ENCODE assay signal across 29 cellular contexts in genomic region chr3:175214210-175214609, GRCh38.
DNase-seq lines count a peak whose midpoint lies in the region; TF ChIP-seq lines count a peak whose summit lies in the region.
"Had no signal": no experiment of that assay in that cellular context is flagged by ENCODE, and none has a peak within 500 bp of the region (broad histone marks: within the 10 kb centered on the region; RNA-seq: fewer than 3 reads in every experiment).

No MANE protein-coding gene starts in this region.

- H3K4me2 ChIP-seq in neural cell (ENCODE audit: low read length), result no peak overlapping the region
- H3K4me2 ChIP-seq: A549; BLaER1; BLaER1 treated with 17β-estradiol and CSF1 and Interleukin-3, amounts not matched to agents 10 nM and 100 nM had no signal

- no peak overlapping the region for H2AFZ ChIP-seq in neural cell (ENCODE audit: low read depth, low read length)

- H3F3A ChIP-seq in neural cell (ENCODE audit: insufficient read depth, low read length, poor library complexity, severe bottlenecking), result no peaks in the 10 kb centered on the region

- CTCF ChIA-PET in HEK293T (lab: Yijun Ruan, JAX), result no interaction called here

- no peaks in the 10 kb centered on the region for H3K9me3 ChIP-seq in neural cell (ENCODE audit: low read length)
- H3K9me3 ChIP-seq: A549; BE2C; BLaER1; BLaER1 treated with 17β-estradiol and CSF1 and Interleukin-3, amounts not matched to agents 10 nM and 100 nM; Caco-2 had no signal

- no peaks in the 10 kb centered on the region for H3K79me2 ChIP-seq in neural cell (replicated peaks; ENCODE audit: insufficient read depth, low read length)

- DNase-seq in HEK293T (ENCODE audit: extremely low spot score), result no peak
- no peak for DNase-seq in C1 segment of cervical spinal cord (lab: John Stamatoyannopoulos, UW)
- DNase-seq in coronary artery (ENCODE audit: low spot score), result no peak
- no peak for DNase-seq in OCI-M1 (lab: John Stamatoyannopoulos, UW)
- DNase-seq: 8988T; ACHN; AML-193; BE2C; Caco-2; Calu3; CD4-positive, alpha-beta memory T cell; CD4-positive, alpha-beta T cell; CD4-positive, CD25-positive, alpha-beta regulatory T cell; CD8-positive, alpha-beta memory T cell; CD8-positive, alpha-beta T cell; COR-L47; DMS 273 treated with DMSO at 0.1 percent for 48 hours; DMS153; DMS53; DMS79; DMS79 treated with DMSO at 0.1 percent for 48 hours; DND-41; EL had no signal

- TF ChIP-seq RAD21 in neural cell (conservative IDR thresholded peaks at IDR 0.05), result no peak

- POLR2A ChIA-PET in HEK293T (lab: Yijun Ruan, JAX), result no interaction called here

- H4K20me1 ChIP-seq in neural cell (ENCODE audit: insufficient read depth), result no peaks in the 10 kb centered on the region
- H4K20me1 ChIP-seq: BLaER1; BLaER1 treated with 17β-estradiol and CSF1 and Interleukin-3, amounts not matched to agents 10 nM and 100 nM had no signal

- TF ChIP-seq EP300 in neural cell (conservative IDR thresholded peaks at IDR 0.05; ENCODE audit: poor library complexity, severe bottlenecking), result peak; percentile 77

- no peak overlapping the region for H3K9ac ChIP-seq in neural cell (ENCODE audit: low read length)
- H3K9ac ChIP-seq: BLaER1; BLaER1 treated with 17β-estradiol and CSF1 and Interleukin-3, amounts not matched to agents 10 nM and 100 nM had no signal

- H3K27me3 ChIP-seq in neural cell (ENCODE audit: insufficient read depth, low read depth, low read length), result no peaks in the 10 kb centered on the region
- H3K27me3 ChIP-seq: BE2C; BLaER1; BLaER1 treated with 17β-estradiol and CSF1 and Interleukin-3, amounts not matched to agents 10 nM and 100 nM had no signal

- H3K4me3 ChIP-seq in neural cell (ENCODE audit: low read length), result no peak overlapping the region
- H3K4me3 ChIP-seq in coronary artery, result no peak overlapping the region
- H3K4me3 ChIP-seq: A549; BLaER1; BLaER1 treated with 17β-estradiol and CSF1 and Interleukin-3, amounts not matched to agents 10 nM and 100 nM had no signal

- TF ChIP-seq CTCF in 22Rv1 (IDR thresholded peaks at IDR 0.05) (no peak), neural cell (IDR thresholded peaks at IDR 0.05; ENCODE audit: poor library complexity, severe bottlenecking) (no peak), coronary artery (IDR thresholded peaks at IDR 0.05) (no peak)

- H3K9me2 ChIP-seq in neural cell (ENCODE audit: insufficient read depth, low read length), result no peaks in the 10 kb centered on the region

- H3K27ac ChIP-seq in 22Rv1 (peak overlapping the region; percentile 85), neural cell (ENCODE audit: low read length) (no peak overlapping the region), coronary artery (no peak overlapping the region)
- H3K27ac ChIP-seq: A549; BLaER1; BLaER1 treated with 17β-estradiol and CSF1 and Interleukin-3, amounts not matched to agents 10 nM and 100 nM; C4-2B had no signal

- H3K36me3 ChIP-seq in neural cell (ENCODE audit: insufficient read depth, low read length), result no peaks in the 10 kb centered on the region
- H3K36me3 ChIP-seq: BE2C; BLaER1; BLaER1 treated with 17β-estradiol and CSF1 and Interleukin-3, amounts not matched to agents 10 nM and 100 nM had no signal

TF ChIP-seq in HEK293T, 16 proteins besides CTCF, POLR2A, EP300 and RAD21:
- TF ChIP-seq SUZ12 (IDR thresholded peaks at IDR 0.05), result no peak
- TF ChIP-seq, protein P1, sequence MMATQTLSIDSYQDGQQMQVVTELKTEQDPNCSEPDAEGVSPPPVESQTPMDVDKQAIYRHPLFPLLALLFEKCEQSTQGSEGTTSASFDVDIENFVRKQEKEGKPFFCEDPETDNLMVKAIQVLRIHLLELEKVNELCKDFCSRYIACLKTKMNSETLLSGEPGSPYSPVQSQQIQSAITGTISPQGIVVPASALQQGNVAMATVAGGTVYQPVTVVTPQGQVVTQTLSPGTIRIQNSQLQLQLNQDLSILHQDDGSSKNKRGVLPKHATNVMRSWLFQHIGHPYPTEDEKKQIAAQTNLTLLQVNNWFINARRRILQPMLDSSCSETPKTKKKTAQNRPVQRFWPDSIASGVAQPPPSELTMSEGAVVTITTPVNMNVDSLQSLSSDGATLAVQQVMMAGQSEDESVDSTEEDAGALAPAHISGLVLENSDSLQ (IDR thresholded peaks at IDR 0.05), result peak; percentile 52
- TF ChIP-seq FOXA1 (IDR thresholded peaks at IDR 0.05), result no peak
- no peak for TF ChIP-seq ZNF384 (IDR thresholded peaks at IDR 0.05)
- TF ChIP-seq ARNT (IDR thresholded peaks at IDR 0.05), result no peak
- TF ChIP-seq FOXM1 (IDR thresholded peaks at IDR 0.05; ENCODE audit: borderline replicate concordance), result no peak
TF ChIP-seq in HEK293T: peak in this region for 1.

TF ChIP-seq in neural cell, 6 proteins besides CTCF, POLR2A, EP300 and RAD21:
- TF ChIP-seq TAF1 (IDR thresholded peaks at IDR 0.05; ENCODE audit: low read depth), result no peak
- peak; percentile 39 for TF ChIP-seq POLR2AphosphoS5 (IDR thresholded peaks at IDR 0.05)
